13 cellular contexts compared by ENCODE assay signal in genomic region chr11:47541070-47541469, GRCh38. TPM values are rescaled to one million over a fixed set of nuclear protein-coding genes. Genes with fewer than 3 reads are reported as not detected.
DNase-seq lines count a peak whose midpoint lies in the region; ATAC-seq and TF ChIP-seq lines count a peak whose summit lies in the region.
"Had no signal": no experiment of that assay in that cellular context is flagged by ENCODE, and none has a peak within 500 bp of the region (broad histone marks: within the 10 kb centered on the region; RNA-seq: fewer than 3 reads in every experiment).

No MANE protein-coding gene starts in this region.

- no peak for TF ChIP-seq CTCF in epithelial cell of esophagus (IDR thresholded peaks at IDR 0.05; ENCODE audit: insufficient read depth, low read depth, low read length, missing control alignments)
- no peak for TF ChIP-seq CTCF in smooth muscle cell (IDR thresholded peaks at IDR 0.05; ENCODE audit: borderline replicate concordance, insufficient read depth, poor library complexity, severe bottlenecking)

- WGBS in smooth muscle cell (ENCODE audit: low lambda C conversion rate): 97% methylated on average over 2 of the region's 2 CpGs

- H3K4me2 ChIP-seq in smooth muscle cell: no peak overlapping the region

- H3K4me1 Mint-ChIP-seq in activated T-cell treated with anti-CD3 and anti-CD28 coated beads, Interleukin-2, amount 50 U/mL, for 4 hours (ENCODE audit: low read depth): peaks cover 66% of the 10 kb centered on the region

- H3K36me3 ChIP-seq in smooth muscle cell (ENCODE audit: low read depth): no peaks in the 10 kb centered on the region

- H3K36me3 Mint-ChIP-seq in activated T-cell treated with anti-CD3 and anti-CD28 coated beads, Interleukin-2, amount 50 U/mL, for 4 hours (ENCODE audit: insufficient read depth): peaks cover 6% of the 10 kb centered on the region

- peaks cover 91% of the 10 kb centered on the region for H3K79me2 ChIP-seq in smooth muscle cell (ENCODE audit: low read depth)

- H3K9ac ChIP-seq in smooth muscle cell (ENCODE audit: low read depth): no peak overlapping the region

- H4K20me1 ChIP-seq in smooth muscle cell (ENCODE audit: low read depth): peaks cover 98% of the 10 kb centered on the region

- no peaks in the 10 kb centered on the region for H3K27me3 ChIP-seq in smooth muscle cell (ENCODE audit: low read depth)

- peaks cover 12% of the 10 kb centered on the region for H3K4me1 ChIP-seq in smooth muscle cell (ENCODE audit: low read depth)

- H2AFZ ChIP-seq in smooth muscle cell (ENCODE audit: low read depth): no peak overlapping the region

- H3K27me3 Mint-ChIP-seq in activated T-cell treated with anti-CD3 and anti-CD28 coated beads, Interleukin-2, amount 50 U/mL, for 4 hours (ENCODE audit: low read depth): no peaks in the 10 kb centered on the region
- H3K27me3 Mint-ChIP-seq: activated B cell treated with CpG ODN at 0.5 μM for 24 hours had no signal

- H3F3A ChIP-seq in smooth muscle cell (ENCODE audit: low read depth): peaks cover 10% of the 10 kb centered on the region

- H3K4me3 ChIP-seq in epithelial cell of esophagus (ENCODE audit: low read length) (no peak overlapping the region), smooth muscle cell (no peak overlapping the region)

- no peaks in the 10 kb centered on the region for H3K9me3 ChIP-seq in smooth muscle cell (replicated peaks; ENCODE audit: low read depth)

- no peak for DNase-seq in activated T-cell treated with anti-CD3 and anti-CD28 coated beads, Interleukin-2, amount 50 U/mL, for 4 hours
- no peak for DNase-seq in activated T-cell treated with anti-CD3 and anti-CD28 coated beads, Interleukin-2, amount 50 U/mL, for 48 hours
- DNase-seq in epithelial cell of esophagus (ENCODE audit: low read depth) (peak; percentile 12), smooth muscle cell (lab: John Stamatoyannopoulos, UW; ENCODE audit: unreplicated experiment) (no peak), glomerular visceral epithelial cell (ENCODE audit: extremely low spot score) (no peak)
- DNase-seq: activated B cell treated with CpG ODN at 0.5 μM for 24 hours, left cardiac atrium, NCI-H524 treated with DMSO at 0.1 percent for 48 hours, SHP77 had no signal

- ATAC-seq in activated T-cell treated with anti-CD3 and anti-CD28 coated beads, Interleukin-2, amount 50 U/mL, for 4 hours: peak; percentile 20 to 29
- ATAC-seq in SK-N-SH treated with all-trans-retinoic acid at 6 μM for 48 hours: 0 out of 3 replicates have a peak, but pooled peaks have one; percentile 8
- ATAC-seq in esophagus mucosa: no peak
- ATAC-seq in HG02798 (IDR thresholded peaks at IDR 0.05; ENCODE audit: poor library complexity, unreplicated experiment): no peak

- no peaks in the 10 kb centered on the region for H3K9me3 Mint-ChIP-seq in activated T-cell treated with anti-CD3 and anti-CD28 coated beads, Interleukin-2, amount 50 U/mL, for 4 hours
- H3K9me3 Mint-ChIP-seq: activated B cell treated with CpG ODN at 0.5 μM for 24 hours had no signal

- peak overlapping the region; percentile 82 for H3K27ac ChIP-seq in smooth muscle cell (ENCODE audit: low read depth)

- H3K4me3 Mint-ChIP-seq in activated T-cell treated with anti-CD3 and anti-CD28 coated beads, Interleukin-2, amount 50 U/mL, for 4 hours: peak overlapping the region; percentile 58
- H3K4me3 Mint-ChIP-seq: activated B cell treated with CpG ODN at 0.5 μM for 24 hours had no signal

TF ChIP-seq in SK-N-SH treated with all-trans-retinoic acid at 6 μM for 48 hours, 23 proteins besides CTCF, POLR2A, EP300 and RAD21:
- no peak for TF ChIP-seq SNAI2 (CRISPR knock-in tag; IDR thresholded peaks at IDR 0.05)
- TF ChIP-seq PPARA (CRISPR knock-in tag; IDR thresholded peaks at IDR 0.05; ENCODE audit: borderline replicate concordance): no peak
- no peak for TF ChIP-seq ZFP30 (CRISPR knock-in tag; IDR thresholded peaks at IDR 0.05)
- no peak for TF ChIP-seq TCF4 (CRISPR knock-in tag; IDR thresholded peaks at IDR 0.05; ENCODE audit: borderline replicate concordance)
- TF ChIP-seq ZNF70 (CRISPR knock-in tag; IDR thresholded peaks at IDR 0.05): no peak
- no peak for TF ChIP-seq ARNTL (CRISPR knock-in tag; IDR thresholded peaks at IDR 0.05; ENCODE audit: borderline replicate concordance, low read depth)
- TF ChIP-seq, protein P1, sequence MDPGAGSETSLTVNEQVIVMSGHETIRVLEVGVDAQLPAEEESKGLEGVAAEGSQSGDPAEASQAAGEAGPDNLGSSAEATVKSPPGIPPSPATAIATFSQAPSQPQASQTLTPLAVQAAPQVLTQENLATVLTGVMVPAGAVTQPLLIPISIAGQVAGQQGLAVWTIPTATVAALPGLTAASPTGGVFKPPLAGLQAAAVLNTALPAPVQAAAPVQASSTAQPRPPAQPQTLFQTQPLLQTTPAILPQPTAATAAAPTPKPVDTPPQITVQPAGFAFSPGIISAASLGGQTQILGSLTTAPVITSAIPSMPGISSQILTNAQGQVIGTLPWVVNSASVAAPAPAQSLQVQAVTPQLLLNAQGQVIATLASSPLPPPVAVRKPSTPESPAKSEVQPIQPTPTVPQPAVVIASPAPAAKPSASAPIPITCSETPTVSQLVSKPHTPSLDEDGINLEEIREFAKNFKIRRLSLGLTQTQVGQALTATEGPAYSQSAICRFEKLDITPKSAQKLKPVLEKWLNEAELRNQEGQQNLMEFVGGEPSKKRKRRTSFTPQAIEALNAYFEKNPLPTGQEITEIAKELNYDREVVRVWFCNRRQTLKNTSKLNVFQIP (CRISPR knock-in tag; IDR thresholded peaks at IDR 0.05; ENCODE audit: borderline replicate concordance, low read depth): no peak
- no peak for TF ChIP-seq ISL1 (CRISPR knock-in tag; IDR thresholded peaks at IDR 0.05)
- no peak for TF ChIP-seq ESRRG (CRISPR knock-in tag; IDR thresholded peaks at IDR 0.05)
- no peak for TF ChIP-seq ZNF565 (CRISPR knock-in tag; conservative IDR thresholded peaks at IDR 0.05; ENCODE audit: low read depth)
- TF ChIP-seq, protein P2, sequence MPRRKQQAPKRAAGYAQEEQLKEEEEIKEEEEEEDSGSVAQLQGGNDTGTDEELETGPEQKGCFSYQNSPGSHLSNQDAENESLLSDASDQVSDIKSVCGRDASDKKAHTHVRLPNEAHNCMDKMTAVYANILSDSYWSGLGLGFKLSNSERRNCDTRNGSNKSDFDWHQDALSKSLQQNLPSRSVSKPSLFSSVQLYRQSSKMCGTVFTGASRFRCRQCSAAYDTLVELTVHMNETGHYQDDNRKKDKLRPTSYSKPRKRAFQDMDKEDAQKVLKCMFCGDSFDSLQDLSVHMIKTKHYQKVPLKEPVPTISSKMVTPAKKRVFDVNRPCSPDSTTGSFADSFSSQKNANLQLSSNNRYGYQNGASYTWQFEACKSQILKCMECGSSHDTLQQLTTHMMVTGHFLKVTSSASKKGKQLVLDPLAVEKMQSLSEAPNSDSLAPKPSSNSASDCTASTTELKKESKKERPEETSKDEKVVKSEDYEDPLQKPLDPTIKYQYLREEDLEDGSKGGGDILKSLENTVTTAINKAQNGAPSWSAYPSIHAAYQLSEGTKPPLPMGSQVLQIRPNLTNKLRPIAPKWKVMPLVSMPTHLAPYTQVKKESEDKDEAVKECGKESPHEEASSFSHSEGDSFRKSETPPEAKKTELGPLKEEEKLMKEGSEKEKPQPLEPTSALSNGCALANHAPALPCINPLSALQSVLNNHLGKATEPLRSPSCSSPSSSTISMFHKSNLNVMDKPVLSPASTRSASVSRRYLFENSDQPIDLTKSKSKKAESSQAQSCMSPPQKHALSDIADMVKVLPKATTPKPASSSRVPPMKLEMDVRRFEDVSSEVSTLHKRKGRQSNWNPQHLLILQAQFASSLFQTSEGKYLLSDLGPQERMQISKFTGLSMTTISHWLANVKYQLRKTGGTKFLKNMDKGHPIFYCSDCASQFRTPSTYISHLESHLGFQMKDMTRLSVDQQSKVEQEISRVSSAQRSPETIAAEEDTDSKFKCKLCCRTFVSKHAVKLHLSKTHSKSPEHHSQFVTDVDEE (CRISPR knock-in tag; IDR thresholded peaks at IDR 0.05): no peak

RNA-seq across cellular contexts. Expression of gene CELF1, which starts 11.9 kb away (rescaled TPM):
- 100 to 1,000 TPM; 186 to 199 (median 190) TPM for total RNA-seq in activated T-cell treated with anti-CD3 and anti-CD28 coated beads, Interleukin-2, amount 50 U/mL, for 4 hours
- 64.8 and 78.2 TPM in 2 replicates for total RNA-seq in smooth muscle cell
- polyA plus RNA-seq in smooth muscle cell: 42.5 and 49.4 TPM in 2 replicates
- total RNA-seq in esophagus mucosa: 63.7 TPM

RNA-seq across cellular contexts. Expression of gene PTPMT1, which starts 24.3 kb away (rescaled TPM):
- total RNA-seq in activated T-cell treated with anti-CD3 and anti-CD28 coated beads, Interleukin-2, amount 50 U/mL, for 4 hours: 10 to 100 TPM; 47.1 to 54.7 (median 48.8) TPM
- total RNA-seq in smooth muscle cell (136 and 152 TPM in 2 replicates), esophagus mucosa (29.6 TPM)
- polyA plus RNA-seq in smooth muscle cell: 75.5 and 103 TPM in 2 replicates

RNA-seq across cellular contexts. Expression of gene KBTBD4, which starts 37.7 kb away (rescaled TPM):
- total RNA-seq in activated T-cell treated with anti-CD3 and anti-CD28 coated beads, Interleukin-2, amount 50 U/mL, for 4 hours: 10 to 100 TPM; 19.6 to 24.7 (median 21.5) TPM
- total RNA-seq in smooth muscle cell: 9.4 and 17.5 TPM in 2 replicates
- polyA plus RNA-seq in smooth muscle cell: 13.7 and 14.2 TPM in 2 replicates
- 8.0 TPM for total RNA-seq in esophagus mucosa

RNA-seq across cellular contexts. Expression of gene NDUFS3, which starts 37.8 kb away (rescaled TPM):
- total RNA-seq in activated T-cell treated with anti-CD3 and anti-CD28 coated beads, Interleukin-2, amount 50 U/mL, for 4 hours: 100 to 1,000 TPM; 164 to 174 (median 170) TPM
- total RNA-seq in smooth muscle cell (53.8 and 60.8 TPM in 2 replicates), esophagus mucosa (103 TPM)
- polyA plus RNA-seq in smooth muscle cell: 106 and 110 TPM in 2 replicates

RNA-seq across cellular contexts. Expression of gene FAM180B, which starts 45.4 kb away (rescaled TPM):
- total RNA-seq in activated T-cell treated with anti-CD3 and anti-CD28 coated beads, Interleukin-2, amount 50 U/mL, for 4 hours: under 1 TPM in 1 of 3 donors, not detected in 2; 0.13 TPM
- total RNA-seq in smooth muscle cell: not detected in 2 replicates
- 0.46 TPM in 1 of 2 replicates, not detected in the other for polyA plus RNA-seq in smooth muscle cell
- total RNA-seq in esophagus mucosa: not detected
- total RNA-seq: H4 had no signal

Comparison
In these comparisons a context has a peak if more than half of its experiments do, and no peak if none do; other contexts are left out.
1. ATAC-seq: peak in activated T-cell treated with anti-CD3 and anti-CD28 coated beads, Interleukin-2, amount 50 U/mL, for 4 hours (2 of 2) and SK-N-SH treated with all-trans-retinoic acid at 6 μM for 48 hours (single experiment); none in esophagus mucosa (single experiment) and HG02798 (single experiment).